ENCODE assay signal across 16 cellular contexts in genomic region chr18:57002627-57003026, GRCh38.
DNase-seq lines count a peak whose midpoint lies in the region; ATAC-seq lines count a peak whose summit lies in the region.
"Had no signal": no experiment of that assay in that cellular context is flagged by ENCODE, and none has a peak within 500 bp of the region (broad histone marks: within the 10 kb centered on the region; RNA-seq: fewer than 3 reads in every experiment).

No MANE protein-coding gene starts in this region.

- no peak for ATAC-seq in GM21717 (IDR thresholded peaks at IDR 0.05; ENCODE audit: unreplicated experiment)
- ATAC-seq: WTC11 had no signal

- DNase-seq in G401 (ENCODE audit: low spot score) (peak; percentile 29), M059J (ENCODE audit: low read depth) (peak; percentile 2), NCI-H748 (lab: John Stamatoyannopoulos, UW; ENCODE audit: unreplicated experiment) (peak; percentile 60), iris pigment epithelial cell (ENCODE audit: low read depth) (peak; percentile 12), globus pallidus (ENCODE audit: low spot score) (no peak)
- DNase-seq in activated CD8-positive, alpha-beta memory T cell treated with anti-CD3 and anti-CD28 coated beads for 24 hours: no peak
- DNase-seq: DMS79; foreskin melanocyte; immature natural killer cell; NCI-H82; sigmoid colon; stimulated activated CD4-positive, alpha-beta T cell treated with anti-CD3 and anti-CD28 coated beads, Interleukin-4, amount 100 ng/mL, for 1 hour; stimulated activated CD8-positive, alpha-beta memory T cell treated with anti-CD3 and anti-CD28 coated beads, Interleukin-4, amount 100 ng/mL, for 48 hours; T-helper 1 cell had no signal

- in situ Hi-C loops in G401 (cut with HindIII; ENCODE audit: low sequenced_read_pairs): no loop called here

Comparison
In these comparisons a context has a peak if more than half of its experiments do, and no peak if none do; other contexts are left out.
1. DNase-seq: peak in G401 (single experiment), M059J (single experiment), NCI-H748 (single experiment) and iris pigment epithelial cell (single experiment); none in globus pallidus (single experiment) and activated CD8-positive, alpha-beta memory T cell treated with anti-CD3 and anti-CD28 coated beads for 24 hours (single experiment).